ENCODE assay signal across 1 cellular context in genomic region chr3:98763076-98763475, GRCh38.
A peak's percentile ranks its signal among the peaks of the same experiment; 100 is the strongest.
TF ChIP-seq lines count a peak whose summit lies in the region.

TSS of gene ST3GAL6 (plus strand) at chr3:98763340. CDS start at chr3:98768441, 5,101 bp downstream.

TF ChIP-seq in GM12878, 131 proteins besides CTCF, POLR2A, EP300 and RAD21 (continued from another document):
- TF ChIP-seq RAD51 (IDR thresholded peaks at IDR 0.05): 0 out of 2 replicates have a peak, but pooled peaks have one; percentile 11
- no peak for TF ChIP-seq TARDBP (IDR thresholded peaks at IDR 0.05; ENCODE audit: borderline replicate concordance)
